In genomic region chr1:241846862-241847539, GRCh38 we compare ENCODE assay signal across 8 cellular contexts. TPM values are rescaled to one million over a fixed set of nuclear protein-coding genes. Genes with fewer than 3 reads are reported as not detected.
DNase-seq lines count a peak whose midpoint lies in the region; ATAC-seq, FAIRE-seq and TF ChIP-seq lines count a peak whose summit lies in the region.

No MANE protein-coding gene starts in this region.

- H3K4me3 Mint-ChIP-seq in IgD-negative memory B cell (peak overlapping the region; percentile 96 to 99 (median 98)), MCF 10A (ENCODE audit: unreplicated experiment) (peak overlapping the region; percentile 95), naive B cell (peak overlapping the region; percentile 96 to 100 (median 98))

- ATAC-seq in naive B cell (ENCODE audit: low read depth in 2 of 2) (no peak), GM21526 (IDR thresholded peaks at IDR 0.05; ENCODE audit: low FRiP score, unreplicated experiment) (no peak), GM21576 (IDR thresholded peaks at IDR 0.05; ENCODE audit: unreplicated experiment) (no peak)

- H3K27ac Mint-ChIP-seq in IgD-negative memory B cell (peak overlapping the region; percentile 94 to 99 (median 96)), MCF 10A (ENCODE audit: low read depth, unreplicated experiment) (peak overlapping the region; percentile 81), naive B cell (peak overlapping the region; percentile 95 to 100 (median 98))

- intact Hi-C loops in MCF 10A (cut with micrococcal nuclease), result loop anchor here (1.0 to 5.0 kb wide), 2 partner anchors 145 to 316 kb away; no protein-coding TSS in a partner anchor

- peaks cover 6 to 15% (median 14%) of the 10 kb centered on the region in 3 donors for H3K4me1 Mint-ChIP-seq in IgD-negative memory B cell
- peaks cover 18% of the 10 kb centered on the region for H3K4me1 Mint-ChIP-seq in MCF 10A (ENCODE audit: insufficient read depth, unreplicated experiment)
- peaks cover 8 to 14% (median 13%) of the 10 kb centered on the region in 3 donors for H3K4me1 Mint-ChIP-seq in naive B cell

- no TSS peak for BruUV-seq in MCF 10A (replicated peaks; lab: Mats Ljungman, UMichigan)

- no peaks in the 10 kb centered on the region for H3K27me3 ChIP-seq in ACC112 (ENCODE audit: insufficient read depth, low read length)

- H3K9me3 Mint-ChIP-seq in IgD-negative memory B cell (no peaks in the 10 kb centered on the region), MCF 10A (ENCODE audit: unreplicated experiment) (no peaks in the 10 kb centered on the region), naive B cell (no peaks in the 10 kb centered on the region)

- peak overlapping the region; percentile 92 for H3K4me3 ChIP-seq in ACC112 (ENCODE audit: low read depth, low read length)

- CTCF ChIA-PET in MCF 10A (lab: Yijun Ruan, JAX), result interaction anchor here (0.5 to 4.3 kb wide), 22 partner anchors 9 to 1461 kb away, joined by 3 to 30 read pairs (median 4); partner anchors contain the start of gene MAP1LC3C

- no peak for FAIRE-seq in D721Med (lab: Jason Lieb, UNC)

- POLR2A ChIA-PET in MCF 10A (lab: Yijun Ruan, JAX), result interaction anchor here (0.6 to 3.6 kb wide), 10 partner anchors 8 to 368 kb away, joined by 3 to 22 read pairs (median 5); partner anchors contain the start of genes CHML, FH and OPN3

- peak overlapping the region; percentile 80 for H2AFZ ChIP-seq in ACC112 (ENCODE audit: low read length, unreplicated experiment)

- H3K36me3 Mint-ChIP-seq in IgD-negative memory B cell (no peaks in the 10 kb centered on the region), MCF 10A (ENCODE audit: insufficient read depth, unreplicated experiment) (peaks cover 19% of the 10 kb centered on the region), naive B cell (no peaks in the 10 kb centered on the region)

- H3K36me3 ChIP-seq in ACC112 (ENCODE audit: insufficient read depth, low read length), result peaks cover 4% of the 10 kb centered on the region

- DNase-seq in MCF 10A (ENCODE audit: unreplicated experiment), result no peak
- DNase-seq in naive B cell, result no peak
- DNase-seq in NCI-H2107 treated with DMSO at 0.1 percent for 48 hours (lab: John Stamatoyannopoulos, UW; ENCODE audit: unreplicated experiment), result no peak
- DNase-seq in D721Med (ENCODE audit: insufficient read length, low spot score), result no peak

- H3K4me1 ChIP-seq in ACC112 (ENCODE audit: control insufficient read depth, insufficient read depth, low read length, unreplicated experiment), result peaks cover 25% of the 10 kb centered on the region

- H3K27me3 Mint-ChIP-seq in IgD-negative memory B cell (no peaks in the 10 kb centered on the region), MCF 10A (ENCODE audit: insufficient read depth, unreplicated experiment) (no peaks in the 10 kb centered on the region), naive B cell (peaks cover 0 to 8% (median 0%) of the 10 kb centered on the region in 3 donors)

- TF ChIP-seq CTCF in MCF 10A (IDR thresholded peaks at IDR 0.05; ENCODE audit: unreplicated experiment) (no peak), D721Med (IDR thresholded peaks at IDR 0.05; ENCODE audit: insufficient read depth, missing control alignments) (no peak)

- peaks cover 17% of the 10 kb centered on the region for H3K79me2 ChIP-seq in ACC112 (ENCODE audit: control insufficient read depth, insufficient read depth, low read length, unreplicated experiment)

- peak overlapping the region; percentile 93 for H3K27ac ChIP-seq in ACC112 (ENCODE audit: low read depth, low read length)

RNA-seq across cellular contexts. Expression of gene EXO1, which starts 1.0 kb away (rescaled TPM):
- 0.29 TPM for polyA plus RNA-seq in IgD-negative memory B cell
- 7.3 and 17.5 TPM in 2 replicates for total RNA-seq in MCF 10A (2022)
- polyA plus RNA-seq in naive B cell (ENCODE audit: low read depth in 6 of 6), result 1 to 10 TPM in 1 of 6 donors, under 1 TPM in 3, not detected in 2; 0.44 to 2.7 (median 0.79) TPM
